Comparison of ENCODE assay signal across 23 cellular contexts in the genomic region with DNA sequence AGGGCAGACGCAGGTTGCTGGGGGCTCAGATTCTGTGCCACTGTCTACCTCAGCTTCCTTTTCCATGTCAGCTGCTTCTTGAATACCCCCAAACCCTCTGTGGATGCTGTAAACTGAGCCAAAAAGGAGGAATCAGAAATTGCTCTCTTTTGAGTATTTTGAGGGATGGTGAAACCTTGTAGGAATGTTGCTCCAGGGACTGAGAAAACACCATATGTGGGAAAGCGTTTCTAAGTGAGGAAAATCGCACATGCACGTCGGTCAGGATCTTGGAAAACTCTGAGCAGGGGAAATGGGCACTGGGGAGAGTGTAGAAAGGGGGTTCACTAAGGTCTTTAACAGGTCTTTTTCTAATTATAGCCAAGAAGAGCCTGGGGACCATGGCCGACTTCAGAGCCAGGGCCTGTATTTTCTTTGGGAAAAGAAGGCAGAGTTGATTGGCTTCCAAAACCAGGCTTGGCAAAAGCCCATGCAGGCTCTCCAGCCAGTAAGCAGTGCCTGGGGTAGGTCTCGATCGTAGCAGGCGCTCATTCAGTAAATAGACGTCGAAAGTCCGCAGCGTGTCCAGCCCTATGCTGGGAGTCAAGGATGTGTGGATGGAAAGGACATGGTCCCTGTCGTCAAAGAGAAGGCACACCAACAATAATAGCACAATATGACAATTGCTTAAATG. TPM values are rescaled to one million over a fixed set of nuclear protein-coding genes. Genes with fewer than 3 reads are reported as not detected.
"Had no signal": no experiment of that assay in that cellular context is flagged by ENCODE, and none has a peak within 500 bp of the region (broad histone marks: within the 10 kb centered on the region; RNA-seq: fewer than 3 reads in every experiment).

No MANE protein-coding gene starts in this region.

- H3K27ac Mint-ChIP-seq: activated naive CD8-positive, alpha-beta T cell; activated T-cell treated with anti-CD3 and anti-CD28 coated beads, Interleukin-2, amount 50 U/mL, for 24 hours; activated T-helper 17 cell treated with anti-CD3 and anti-CD28 coated beads, Interleukin-2, amount 50 U/mL, for 72 hours; stimulated activated memory B cell treated with anti-CD40 and anti-IgM and Interleukin-4, amounts not matched to agents 10 μg/mL and 1 μg/mL and 100 μg/mL, for 72 hours; WTC11 had no signal

- H3K27me3 ChIP-seq: body of pancreas, cardiac muscle cell, colonic mucosa, esophagus muscularis mucosa, gastrocnemius medialis, right lobe of liver, upper lobe of left lung had no signal

- H3K36me3 Mint-ChIP-seq: activated naive CD8-positive, alpha-beta T cell; stimulated activated memory B cell treated with anti-CD40 and anti-IgM and Interleukin-4, amounts not matched to agents 10 μg/mL and 1 μg/mL and 100 μg/mL, for 72 hours; WTC11 had no signal

- ATAC-seq: activated T-helper 17 cell treated with anti-CD3 and anti-CD28 coated beads, Interleukin-2, amount 50 U/mL, for 72 hours; body of pancreas; gastrocnemius medialis; right lobe of liver; stimulated activated memory B cell treated with anti-CD40 and anti-IgM and Interleukin-4, amounts not matched to agents 10 μg/mL and 1 μg/mL and 100 μg/mL, for 72 hours; WTC11 had no signal

- DNase-seq: activated CD8-positive, alpha-beta memory T cell treated with anti-CD3 and anti-CD28 coated beads for 24 hours; activated CD8-positive, alpha-beta memory T cell treated with anti-CD3 and anti-CD28 coated beads, Interleukin-2, amount 50 U/mL, for 4 hours; activated naive CD4-positive, alpha-beta T cell; activated T-cell treated with anti-CD3 and anti-CD28 coated beads, Interleukin-2, amount 50 U/mL, for 24 hours; body of pancreas; colonic mucosa; gastrocnemius medialis; hippocampal formation; kidney glomerular epithelial cell; nephron progenitor cell; right lobe of liver; stimulated activated CD4-positive, alpha-beta T cell treated with anti-CD3 and anti-CD28 coated beads, Interleukin-15, amount 100 ng/mL, for 24 hours; T-helper 9 cell; upper lobe of left lung had no signal

- H3K4me1 ChIP-seq: body of pancreas, colonic mucosa, gastrocnemius medialis, parathyroid adenoma, right lobe of liver, upper lobe of left lung had no signal

- H3K4me3 ChIP-seq: body of pancreas, cardiac muscle cell, colonic mucosa, esophagus muscularis mucosa, gastrocnemius medialis, right lobe of liver, smooth muscle cell, upper lobe of left lung had no signal

- H3K9ac ChIP-seq: parathyroid adenoma had no signal

- H3K27ac ChIP-seq: body of pancreas, cardiac muscle cell, colonic mucosa, esophagus muscularis mucosa, gastrocnemius medialis, parathyroid adenoma, right lobe of liver, upper lobe of left lung had no signal

- H3K9me3 Mint-ChIP-seq: activated T-cell treated with anti-CD3 and anti-CD28 coated beads, Interleukin-2, amount 50 U/mL, for 24 hours; activated T-helper 17 cell treated with anti-CD3 and anti-CD28 coated beads, Interleukin-2, amount 50 U/mL, for 72 hours; nephron progenitor cell; stimulated activated memory B cell treated with anti-CD40 and anti-IgM and Interleukin-4, amounts not matched to agents 10 μg/mL and 1 μg/mL and 100 μg/mL, for 72 hours; WTC11 had no signal

- H3K4me1 Mint-ChIP-seq: activated T-helper 17 cell treated with anti-CD3 and anti-CD28 coated beads, Interleukin-2, amount 50 U/mL, for 72 hours; stimulated activated memory B cell treated with anti-CD40 and anti-IgM and Interleukin-4, amounts not matched to agents 10 μg/mL and 1 μg/mL and 100 μg/mL, for 72 hours had no signal

- H3K27me3 Mint-ChIP-seq: activated T-cell treated with anti-CD3 and anti-CD28 coated beads, Interleukin-2, amount 50 U/mL, for 24 hours; stimulated activated memory B cell treated with anti-CD40 and anti-IgM and Interleukin-4, amounts not matched to agents 10 μg/mL and 1 μg/mL and 100 μg/mL, for 72 hours had no signal

- H3K4me3 Mint-ChIP-seq: activated naive CD8-positive, alpha-beta T cell; activated T-cell treated with anti-CD3 and anti-CD28 coated beads, Interleukin-2, amount 50 U/mL, for 24 hours; activated T-helper 17 cell treated with anti-CD3 and anti-CD28 coated beads, Interleukin-2, amount 50 U/mL, for 72 hours; nephron progenitor cell; stimulated activated memory B cell treated with anti-CD40 and anti-IgM and Interleukin-4, amounts not matched to agents 10 μg/mL and 1 μg/mL and 100 μg/mL, for 72 hours; WTC11 had no signal

- H3K36me3 ChIP-seq: cardiac muscle cell, colonic mucosa, esophagus muscularis mucosa, gastrocnemius medialis, right lobe of liver, upper lobe of left lung had no signal

- H3K9me3 ChIP-seq: body of pancreas, colonic mucosa, esophagus muscularis mucosa, gastrocnemius medialis, right lobe of liver, upper lobe of left lung had no signal

- H2AFZ ChIP-seq: parathyroid adenoma had no signal

RNA-seq across cellular contexts. Expression of a gene that starts 58.0 kb away (rescaled TPM):
- total RNA-seq: activated T-helper 17 cell treated with anti-CD3 and anti-CD28 coated beads, Interleukin-2, amount 50 U/mL, for 72 hours; body of pancreas; T-helper 1 cell treated with Interleukin-12 subunit alpha and Interleukin-12 subunit beta and Interleukin-4 antibody, amounts not matched to agents 30 ng/mL and 1 ng/mL, for 36 hours had no signal
